16 cellular contexts compared by ENCODE assay signal in the genomic region with DNA sequence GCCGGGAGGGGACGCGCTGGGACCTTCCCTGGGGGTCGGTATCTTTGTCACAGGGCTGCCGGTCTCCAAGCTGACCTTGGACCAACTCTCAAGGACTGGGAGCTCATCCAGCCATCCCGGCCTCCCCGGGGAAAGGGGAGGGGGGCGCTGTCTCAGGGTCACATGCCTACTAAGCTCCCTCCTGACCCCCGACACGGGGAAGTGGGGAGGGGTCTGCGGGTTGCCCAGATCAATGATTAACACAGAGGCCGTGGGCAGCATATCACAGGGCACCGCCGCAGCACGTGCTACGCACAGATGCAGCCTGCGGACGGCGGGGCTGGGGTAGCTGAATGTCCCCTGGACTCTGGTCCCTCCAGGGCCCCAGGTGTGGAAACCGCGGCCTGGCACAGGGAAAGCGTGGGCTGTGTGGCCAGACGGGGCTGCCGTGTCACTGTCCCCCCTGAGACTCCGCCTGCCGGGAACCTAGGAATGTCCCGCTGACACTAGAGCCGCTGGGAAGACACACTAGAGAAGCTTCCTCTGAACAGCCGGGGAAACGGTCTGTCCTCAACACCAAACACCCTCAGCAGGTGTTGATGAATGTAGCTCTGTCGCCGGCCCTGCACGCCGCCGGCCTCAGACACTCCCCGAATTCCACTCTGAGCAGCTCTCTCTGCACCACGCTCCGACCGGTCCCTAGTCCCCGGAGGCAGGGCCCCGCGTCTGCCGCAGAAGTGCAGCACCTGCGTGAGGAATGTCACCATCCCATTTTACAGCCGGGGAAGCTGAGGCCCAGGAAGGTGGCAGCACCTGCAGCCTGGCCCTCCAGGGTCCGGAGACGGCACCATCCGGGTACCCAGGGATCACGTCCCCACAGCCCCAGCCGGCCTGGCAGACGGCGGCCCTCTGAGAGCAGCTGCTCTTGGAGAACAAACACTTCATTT.
"Had no signal": no experiment of that assay in that cellular context is flagged by ENCODE, and none has a peak within 500 bp of the region (broad histone marks: within the 10 kb centered on the region; RNA-seq: fewer than 3 reads in every experiment).

No MANE protein-coding gene starts in this region.

- H3K27me3 Mint-ChIP-seq: activated T-helper 17 cell treated with anti-CD3 and anti-CD28 coated beads, Interleukin-2, amount 50 U/mL, for 72 hours; dendritic cell treated with granulocyte-macrophage colony-stimulating factor and Interleukin-4, amounts not matched to agents 40 ng/mL and 50 ng/mL, for 4 days; effector memory CD8-positive, alpha-beta T cell; stimulated activated naive B cell treated with anti-CD40 and anti-IgM and Interleukin-4, amounts not matched to agents 10 μg/mL and 1 μg/mL and 100 μg/mL, for 72 hours had no signal

- H3K4me3 Mint-ChIP-seq: activated T-helper 17 cell treated with anti-CD3 and anti-CD28 coated beads, Interleukin-2, amount 50 U/mL, for 72 hours; dendritic cell treated with granulocyte-macrophage colony-stimulating factor and Interleukin-4, amounts not matched to agents 40 ng/mL and 50 ng/mL, for 4 days; effector memory CD8-positive, alpha-beta T cell; mesothelial cell of epicardium; neural progenitor cell; stimulated activated naive B cell treated with anti-CD40 and anti-IgM and Interleukin-4, amounts not matched to agents 10 μg/mL and 1 μg/mL and 100 μg/mL, for 72 hours had no signal

- H3K4me1 ChIP-seq: gastrocnemius medialis, neural progenitor cell had no signal

- H3K9me3 ChIP-seq: gastrocnemius medialis, ovary had no signal

- H3K27ac ChIP-seq: epithelial cell of prostate, gastrocnemius medialis, neural progenitor cell, ovary had no signal

- ATAC-seq: activated T-helper 17 cell treated with anti-CD3 and anti-CD28 coated beads, Interleukin-2, amount 50 U/mL, for 72 hours; effector memory CD8-positive, alpha-beta T cell; gastrocnemius medialis; stimulated activated naive B cell treated with anti-CD40 and anti-IgM and Interleukin-4, amounts not matched to agents 10 μg/mL and 1 μg/mL and 100 μg/mL, for 72 hours had no signal

- H3K27me3 ChIP-seq: gastrocnemius medialis, neural progenitor cell, ovary had no signal

- H3K36me3 ChIP-seq: gastrocnemius medialis, neural progenitor cell, ovary had no signal

- DNase-seq: activated CD4-positive, alpha-beta T cell treated with anti-CD3 and anti-CD28 coated beads, Interleukin-2, amount 50 U/mL, for 48 hours; activated naive CD4-positive, alpha-beta T cell treated with Interleukin-2 at 50 U/mL for 16 hours; anterior cingulate cortex; cerebellar nuclear complex; effector memory CD8-positive, alpha-beta T cell; gastrocnemius medialis; islet precursor cell; ovary; stimulated activated CD4-positive, alpha-beta T cell treated with anti-CD3 and anti-CD28 coated beads, Interleukin-2, amount 100 ng/mL, for 48 hours; stimulated activated naive B cell treated with anti-CD40 and anti-IgM and Interleukin-4, amounts not matched to agents 10 μg/mL and 1 μg/mL and 100 μg/mL, for 72 hours; trophoblast cell had no signal

- H3K9ac ChIP-seq: neural progenitor cell had no signal

- H3K4me2 ChIP-seq: neural progenitor cell had no signal

- H2AFZ ChIP-seq: neural progenitor cell had no signal

- H3K4me3 ChIP-seq: gastrocnemius medialis, neural progenitor cell, ovary had no signal

- H3K27ac Mint-ChIP-seq: activated T-helper 17 cell treated with anti-CD3 and anti-CD28 coated beads, Interleukin-2, amount 50 U/mL, for 72 hours; dendritic cell treated with granulocyte-macrophage colony-stimulating factor and Interleukin-4, amounts not matched to agents 40 ng/mL and 50 ng/mL, for 4 days; effector memory CD8-positive, alpha-beta T cell; mesothelial cell of epicardium; neural progenitor cell had no signal

- H3K9me3 Mint-ChIP-seq: activated T-helper 17 cell treated with anti-CD3 and anti-CD28 coated beads, Interleukin-2, amount 50 U/mL, for 72 hours; dendritic cell treated with granulocyte-macrophage colony-stimulating factor and Interleukin-4, amounts not matched to agents 40 ng/mL and 50 ng/mL, for 4 days; effector memory CD8-positive, alpha-beta T cell; mesothelial cell of epicardium; stimulated activated naive B cell treated with anti-CD40 and anti-IgM and Interleukin-4, amounts not matched to agents 10 μg/mL and 1 μg/mL and 100 μg/mL, for 72 hours had no signal

- H3K36me3 Mint-ChIP-seq: neural progenitor cell had no signal

- H3K4me1 Mint-ChIP-seq: activated T-helper 17 cell treated with anti-CD3 and anti-CD28 coated beads, Interleukin-2, amount 50 U/mL, for 72 hours; mesothelial cell of epicardium; stimulated activated naive B cell treated with anti-CD40 and anti-IgM and Interleukin-4, amounts not matched to agents 10 μg/mL and 1 μg/mL and 100 μg/mL, for 72 hours had no signal
